Comparison of ENCODE assay signal across 8 cellular contexts in genomic region chr7:129610709-129611245, GRCh38. TPM values are rescaled to one million over a fixed set of nuclear protein-coding genes. Genes with fewer than 3 reads are reported as not detected.
A peak's percentile ranks its signal among the peaks of the same experiment; 100 is the strongest.
DNase-seq lines count a peak whose midpoint lies in the region; ATAC-seq and TF ChIP-seq lines count a peak whose summit lies in the region.

No MANE protein-coding gene starts in this region.

- H3K4me3 ChIP-seq in testis: peak overlapping the region; percentile 88 to 92

- TF ChIP-seq CTCF in testis (IDR thresholded peaks at IDR 0.05): no peak

- H3K9me3 Mint-ChIP-seq in activated naive CD4-positive, alpha-beta T cell treated with anti-CD3 and anti-CD28 coated beads, Interleukin-2, amount 50 U/mL, for 24 hours: no peaks in the 10 kb centered on the region

- peaks cover 14% of the 10 kb centered on the region for H3K4me1 ChIP-seq in testis

- peaks cover 18% of the 10 kb centered on the region for H3K36me3 Mint-ChIP-seq in activated naive CD4-positive, alpha-beta T cell treated with anti-CD3 and anti-CD28 coated beads, Interleukin-2, amount 50 U/mL, for 24 hours

- DNase-seq in activated CD4-positive, alpha-beta T cell treated with anti-CD3 and anti-CD28 coated beads for 48 hours: peak; percentile 24
- no peak for DNase-seq in activated CD4-positive, alpha-beta T cell treated with anti-CD3 and anti-CD28 coated beads for 1 hour
- peak; percentile 10 for DNase-seq in kidney tubule cell (ENCODE audit: low spot score)
- DNase-seq in testis: peak; percentile 24
- DNase-seq in NCI-H1417 (lab: John Stamatoyannopoulos, UW): no peak

- no peak for TF ChIP-seq POLR2A in testis (IDR thresholded peaks at IDR 0.05)

- H3K4me1 Mint-ChIP-seq in activated naive CD4-positive, alpha-beta T cell treated with anti-CD3 and anti-CD28 coated beads, Interleukin-2, amount 50 U/mL, for 24 hours: peaks cover 63% of the 10 kb centered on the region

- no peaks in the 10 kb centered on the region for H3K9me3 ChIP-seq in testis

- no peaks in the 10 kb centered on the region for H3K27me3 Mint-ChIP-seq in activated naive CD4-positive, alpha-beta T cell treated with anti-CD3 and anti-CD28 coated beads, Interleukin-2, amount 50 U/mL, for 24 hours

- H3K27me3 ChIP-seq in testis: no peaks in the 10 kb centered on the region

- WGBS in testis, 2 donors: 3 to 5% methylated on average over 17 of the region's 17 CpGs

- peak overlapping the region; percentile 99 for H3K27ac Mint-ChIP-seq in activated naive CD4-positive, alpha-beta T cell treated with anti-CD3 and anti-CD28 coated beads, Interleukin-2, amount 50 U/mL, for 24 hours

- ATAC-seq in HG03521 (IDR thresholded peaks at IDR 0.05; ENCODE audit: unreplicated experiment) (no peak), GM21723 (IDR thresholded peaks at IDR 0.05; ENCODE audit: unreplicated experiment) (no peak)

- H3K27ac ChIP-seq in testis: peak overlapping the region; percentile 93 to 97

- H3K36me3 ChIP-seq in testis (ENCODE audit: low read depth, missing control alignments): no peaks in the 10 kb centered on the region

- peak overlapping the region; percentile 99 for H3K4me3 Mint-ChIP-seq in activated naive CD4-positive, alpha-beta T cell treated with anti-CD3 and anti-CD28 coated beads, Interleukin-2, amount 50 U/mL, for 24 hours

- intact Hi-C loops in testis (cut with DNase I; ENCODE audit: low total_unique reads): no loop called here

RNA-seq across cellular contexts. Expression of gene NRF1, which starts 0.7 kb away (rescaled TPM):
- 10 to 100 TPM; 26.9 to 41.6 TPM for total RNA-seq in testis
- polyA plus RNA-seq in testis (ENCODE audit: insufficient read depth, low read depth, low replicate concordance): 16.9 TPM

Comparison
In these comparisons a context has a peak if more than half of its experiments do, and no peak if none do; other contexts are left out.
1. DNase-seq: peak in activated CD4-positive, alpha-beta T cell treated with anti-CD3 and anti-CD28 coated beads for 48 hours (single experiment), kidney tubule cell (single experiment) and testis (single experiment); none in activated CD4-positive, alpha-beta T cell treated with anti-CD3 and anti-CD28 coated beads for 1 hour (single experiment) and NCI-H1417 (0 of 3).